ENCODE assay signal across 10 cellular contexts in the genomic region with DNA sequence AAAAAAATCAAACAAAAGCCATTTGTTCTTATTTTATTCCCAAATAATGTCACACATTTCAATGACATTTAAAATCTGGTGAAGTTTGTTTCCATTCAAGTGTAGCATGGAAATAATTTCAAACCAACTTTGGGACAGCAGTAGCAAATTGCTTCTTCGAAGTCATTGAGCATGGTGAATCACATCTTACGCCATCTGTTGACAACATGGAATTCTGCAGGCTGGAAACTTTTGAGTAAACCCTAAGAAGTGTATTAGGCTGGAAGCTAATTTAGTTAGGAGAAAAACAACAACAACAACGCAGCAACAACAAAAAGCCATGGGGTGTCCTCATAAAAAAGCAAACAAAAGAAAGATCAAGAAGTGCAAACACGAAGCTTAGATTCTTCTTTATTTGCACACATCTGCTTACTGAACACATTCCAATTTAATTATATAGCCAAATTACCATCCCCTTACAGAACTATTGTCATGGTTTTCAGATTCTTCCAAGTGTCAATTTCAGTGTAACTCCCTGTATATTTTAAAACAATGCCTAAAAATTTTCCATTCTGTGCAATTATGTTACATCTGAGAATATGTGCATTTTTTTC.
DNase-seq lines count a peak whose midpoint lies in the region; ATAC-seq, FAIRE-seq and TF ChIP-seq lines count a peak whose summit lies in the region.
"Had no signal": no experiment of that assay in that cellular context is flagged by ENCODE, and none has a peak within 500 bp of the region (broad histone marks: within the 10 kb centered on the region; RNA-seq: fewer than 3 reads in every experiment).

No MANE protein-coding gene starts in this region.

- no peak for TF ChIP-seq POLR2A in adrenal gland (IDR thresholded peaks at IDR 0.05)

- H3K4me3 ChIP-seq in adrenal gland, result no peak overlapping the region
- H3K4me3 ChIP-seq: BLaER1 had no signal

- 13 to 21% (median 17%) methylated on average over 4 of the region's 4 CpGs for WGBS in adrenal gland, 4 donors

- H3K27me3 Mint-ChIP-seq in mesothelial cell of epicardium (ENCODE audit: low read depth), result peaks cover 3% of the 10 kb centered on the region
- H3K27me3 Mint-ChIP-seq in activated T-helper 1 cell treated with anti-CD3 and anti-CD28 coated beads, Interleukin-12 subunit alpha, Interleukin-12 subunit beta, Interleukin-2, Interleukin-4 antibody, amounts not matched to agents 30 ng/mL and 10 ng/mL and 1 ng/mL, durations not matched to agents 14 hours and 24 hours and 36 hours (ENCODE audit: insufficient read depth), result no peaks in the 10 kb centered on the region
- H3K27me3 Mint-ChIP-seq: naive B cell had no signal

- TF ChIP-seq CTCF in adrenal gland (IDR thresholded peaks at IDR 0.05), result peak; percentile 36 to 62 (median 56)
- peak; percentile 56 for TF ChIP-seq CTCF in mesothelial cell of epicardium (IDR thresholded peaks at IDR 0.05; ENCODE audit: unreplicated experiment)

- no peak overlapping the region for H3K4me3 Mint-ChIP-seq in mesothelial cell of epicardium
- H3K4me3 Mint-ChIP-seq in activated T-helper 1 cell treated with anti-CD3 and anti-CD28 coated beads, Interleukin-12 subunit alpha, Interleukin-12 subunit beta, Interleukin-2, Interleukin-4 antibody, amounts not matched to agents 30 ng/mL and 10 ng/mL and 1 ng/mL, durations not matched to agents 14 hours and 24 hours and 36 hours, result no peak overlapping the region
- H3K4me3 Mint-ChIP-seq: naive B cell had no signal

- intact Hi-C loops in adrenal gland (cut with DNase I), result no loop called here
- intact Hi-C loops in activated T-helper 1 cell treated with anti-CD3 and anti-CD28 coated beads, Interleukin-12 subunit alpha, Interleukin-12 subunit beta, Interleukin-2, Interleukin-4 antibody, amounts not matched to agents 30 ng/mL and 10 ng/mL and 1 ng/mL, durations not matched to agents 14 hours and 24 hours and 36 hours (cut with micrococcal nuclease), result no loop called here

- no peak for FAIRE-seq in HTR-8/SVneo (lab: Jason Lieb, UNC)

- H3K36me3 ChIP-seq in adrenal gland (replicated peaks in 1 of 2), result no peaks in the 10 kb centered on the region
- H3K36me3 ChIP-seq: BLaER1 had no signal

- H3K4me1 ChIP-seq in adrenal gland (replicated peaks in 1 of 2), result no peaks in the 10 kb centered on the region
- H3K4me1 ChIP-seq: BLaER1 had no signal

- H3K36me3 Mint-ChIP-seq in mesothelial cell of epicardium, result no peaks in the 10 kb centered on the region
- no peaks in the 10 kb centered on the region for H3K36me3 Mint-ChIP-seq in activated T-helper 1 cell treated with anti-CD3 and anti-CD28 coated beads, Interleukin-12 subunit alpha, Interleukin-12 subunit beta, Interleukin-2, Interleukin-4 antibody, amounts not matched to agents 30 ng/mL and 10 ng/mL and 1 ng/mL, durations not matched to agents 14 hours and 24 hours and 36 hours (ENCODE audit: low read depth)
- H3K36me3 Mint-ChIP-seq: naive B cell had no signal

- H3K9me3 ChIP-seq in adrenal gland (replicated peaks in 1 of 3), result no peaks in the 10 kb centered on the region
- H3K9me3 ChIP-seq: BLaER1 had no signal

- no peaks in the 10 kb centered on the region for H3K4me1 Mint-ChIP-seq in mesothelial cell of epicardium
- no peaks in the 10 kb centered on the region for H3K4me1 Mint-ChIP-seq in activated T-helper 1 cell treated with anti-CD3 and anti-CD28 coated beads, Interleukin-12 subunit alpha, Interleukin-12 subunit beta, Interleukin-2, Interleukin-4 antibody, amounts not matched to agents 30 ng/mL and 10 ng/mL and 1 ng/mL, durations not matched to agents 14 hours and 24 hours and 36 hours (ENCODE audit: low read depth)
- H3K4me1 Mint-ChIP-seq: naive B cell had no signal

- ATAC-seq in GM18867 (IDR thresholded peaks at IDR 0.05; ENCODE audit: unreplicated experiment), result no peak

- DNase-seq in NCI-H345 (lab: John Stamatoyannopoulos, UW) (peak; percentile 33), NCI-H345 treated with DMSO at 0.1 percent for 48 hours (lab: John Stamatoyannopoulos, UW; ENCODE audit: unreplicated experiment) (no peak), MV-4-11 (lab: John Stamatoyannopoulos, UW) (peak; percentile 12), adrenal gland (peak; percentile 15 to 57 (median 19)), mesothelial cell of epicardium (ENCODE audit: low spot score in 2 of 2, unreplicated experiment in 2 of 2) (no peak), HTR-8/SVneo (ENCODE audit: insufficient read length, low spot score) (no peak)
- no peak for DNase-seq in activated T-helper 1 cell treated with anti-CD3 and anti-CD28 coated beads, Interleukin-12 subunit alpha, Interleukin-12 subunit beta, Interleukin-2, Interleukin-4 antibody, amounts not matched to agents 30 ng/mL and 10 ng/mL and 1 ng/mL, durations not matched to agents 14 hours and 24 hours and 36 hours (ENCODE audit: low spot score)
- DNase-seq: naive B cell had no signal

- H3K9me3 Mint-ChIP-seq in mesothelial cell of epicardium, result no peaks in the 10 kb centered on the region
- no peaks in the 10 kb centered on the region for H3K9me3 Mint-ChIP-seq in activated T-helper 1 cell treated with anti-CD3 and anti-CD28 coated beads, Interleukin-12 subunit alpha, Interleukin-12 subunit beta, Interleukin-2, Interleukin-4 antibody, amounts not matched to agents 30 ng/mL and 10 ng/mL and 1 ng/mL, durations not matched to agents 14 hours and 24 hours and 36 hours
- H3K9me3 Mint-ChIP-seq: naive B cell had no signal

- no peak overlapping the region for H3K27ac Mint-ChIP-seq in mesothelial cell of epicardium
- H3K27ac Mint-ChIP-seq in activated T-helper 1 cell treated with anti-CD3 and anti-CD28 coated beads, Interleukin-12 subunit alpha, Interleukin-12 subunit beta, Interleukin-2, Interleukin-4 antibody, amounts not matched to agents 30 ng/mL and 10 ng/mL and 1 ng/mL, durations not matched to agents 14 hours and 24 hours and 36 hours, result no peak overlapping the region
- H3K27ac Mint-ChIP-seq: naive B cell had no signal

- no peaks in the 10 kb centered on the region for H3K27me3 ChIP-seq in adrenal gland
- H3K27me3 ChIP-seq: BLaER1 had no signal

- no peak overlapping the region for H3K27ac ChIP-seq in adrenal gland
- H3K27ac ChIP-seq: BLaER1 had no signal

Comparison
In these comparisons a context has a peak if more than half of its experiments do, and no peak if none do; other contexts are left out.
1. DNase-seq: peak in NCI-H345 (single experiment), MV-4-11 (single experiment) and adrenal gland (7 of 7); none in NCI-H345 treated with DMSO at 0.1 percent for 48 hours (single experiment), mesothelial cell of epicardium (0 of 2), HTR-8/SVneo (single experiment) and activated T-helper 1 cell treated with anti-CD3 and anti-CD28 coated beads, Interleukin-12 subunit alpha, Interleukin-12 subunit beta, Interleukin-2, Interleukin-4 antibody, amounts not matched to agents 30 ng/mL and 10 ng/mL and 1 ng/mL, durations not matched to agents 14 hours and 24 hours and 36 hours (single experiment).